Comparison of ENCODE assay signal across 32 cellular contexts in the genomic region with DNA sequence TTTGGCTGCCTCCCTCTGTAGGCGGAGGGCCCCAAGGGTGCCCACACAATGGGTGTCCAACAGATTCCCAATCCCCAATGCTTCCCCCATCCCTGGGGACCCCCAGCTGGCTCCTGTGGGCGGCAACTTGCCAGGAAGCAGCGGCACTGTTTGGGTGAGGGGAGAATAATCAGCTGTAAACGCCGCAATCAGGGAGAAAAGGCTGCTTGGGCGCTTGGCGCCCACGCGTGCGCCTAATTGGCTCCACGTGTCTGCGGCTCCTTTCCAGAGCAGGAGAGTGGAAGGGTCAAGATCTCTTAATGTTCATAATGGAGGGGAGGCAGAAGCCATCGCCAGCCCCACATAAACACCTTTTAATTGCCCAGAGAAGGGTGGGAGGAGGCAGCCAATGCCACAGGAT.
"Had no signal": no experiment of that assay in that cellular context is flagged by ENCODE, and none has a peak within 500 bp of the region (broad histone marks: within the 10 kb centered on the region; RNA-seq: fewer than 3 reads in every experiment).

No MANE protein-coding gene starts in this region.

- H3K36me3 ChIP-seq: ascending aorta, cardiac muscle cell, gastrocnemius medialis, suprapubic skin, tibial artery, WERI-Rb-1 had no signal

- H3K27ac Mint-ChIP-seq: activated naive CD4-positive, alpha-beta T cell treated with anti-CD3 and anti-CD28 coated beads for 36 hours; activated naive CD8-positive, alpha-beta T cell treated with anti-CD3 and anti-CD28 coated beads, Interleukin-2, amount 10 ng/mL, durations not matched to agents 7 days and 5 days; activated T-helper 1 cell treated with anti-CD3 and anti-CD28 coated beads, Interleukin-12 subunit alpha, Interleukin-12 subunit beta, Interleukin-2, Interleukin-4 antibody, amounts not matched to agents 30 ng/mL and 10 ng/mL and 1 ng/mL, durations not matched to agents 14 hours and 24 hours and 36 hours; mesothelial cell of epicardium; naive B cell; T-helper 17 cell had no signal

- H3K4me2 ChIP-seq: hepatocyte had no signal

- H3K9me3 ChIP-seq: ascending aorta, gastrocnemius medialis, suprapubic skin, tibial artery had no signal

- H3K36me3 Mint-ChIP-seq: activated naive CD8-positive, alpha-beta T cell treated with anti-CD3 and anti-CD28 coated beads, Interleukin-2, amount 10 ng/mL, durations not matched to agents 7 days and 5 days; brain; mesothelial cell of epicardium; naive B cell had no signal

- H3K9me3 Mint-ChIP-seq: activated naive CD4-positive, alpha-beta T cell treated with anti-CD3 and anti-CD28 coated beads for 36 hours; activated naive CD8-positive, alpha-beta T cell treated with anti-CD3 and anti-CD28 coated beads, Interleukin-2, amount 10 ng/mL, durations not matched to agents 7 days and 5 days; activated T-helper 1 cell treated with anti-CD3 and anti-CD28 coated beads, Interleukin-12 subunit alpha, Interleukin-12 subunit beta, Interleukin-2, Interleukin-4 antibody, amounts not matched to agents 30 ng/mL and 10 ng/mL and 1 ng/mL, durations not matched to agents 14 hours and 24 hours and 36 hours; brain; effector memory CD8-positive, alpha-beta T cell; mesothelial cell of epicardium; naive B cell; neural crest cell had no signal

- H3K4me3 Mint-ChIP-seq: activated naive CD4-positive, alpha-beta T cell treated with anti-CD3 and anti-CD28 coated beads for 36 hours; activated naive CD8-positive, alpha-beta T cell treated with anti-CD3 and anti-CD28 coated beads, Interleukin-2, amount 10 ng/mL, durations not matched to agents 7 days and 5 days; activated T-helper 1 cell treated with anti-CD3 and anti-CD28 coated beads, Interleukin-12 subunit alpha, Interleukin-12 subunit beta, Interleukin-2, Interleukin-4 antibody, amounts not matched to agents 30 ng/mL and 10 ng/mL and 1 ng/mL, durations not matched to agents 14 hours and 24 hours and 36 hours; brain; mesothelial cell of epicardium; neural crest cell; T-helper 17 cell had no signal

- DNase-seq: activated CD4-positive, alpha-beta T cell treated with anti-CD3 and anti-CD28 coated beads for 48 hours; activated CD4-positive, alpha-beta T cell treated with anti-CD3 and anti-CD28 coated beads, Interleukin-2, amount 50 U/mL, for 48 hours; activated CD8-positive, alpha-beta memory T cell treated with anti-CD3 and anti-CD28 coated beads, Interleukin-2, amount 50 U/mL, for 4 hours; activated effector memory CD4-positive, alpha-beta T cell treated with anti-CD3 and anti-CD28 coated beads, Interleukin-2, amount 50 U/mL, for 16 hours; activated naive CD4-positive, alpha-beta T cell treated with anti-CD3 and anti-CD28 coated beads for 36 hours; activated naive CD8-positive, alpha-beta T cell treated with anti-CD3 and anti-CD28 coated beads, Interleukin-2, amount 10 ng/mL, durations not matched to agents 7 days and 5 days; activated T-cell treated with anti-CD3 and anti-CD28 coated beads, Interleukin-2, amount 50 U/mL, for 1 hour; gastrocnemius medialis; glutamatergic neuron; left cardiac atrium; left ventricle myocardium superior; naive B cell; posterior cingulate gyrus; right cardiac atrium; stimulated activated CD4-positive, alpha-beta T cell treated with anti-CD3 and anti-CD28 coated beads, Interleukin-15, amount 100 ng/mL, for 24 hours; stimulated activated CD4-positive, alpha-beta T cell treated with anti-CD3 and anti-CD28 coated beads, Interleukin-2, amount 100 ng/mL, for 24 hours; stimulated activated naive CD4-positive, alpha-beta T cell; T-helper 17 cell; T1000; tibial artery; WERI-Rb-1 had no signal

- H3K27ac ChIP-seq: ascending aorta, cardiac muscle cell, coronary artery, gastrocnemius medialis, hepatocyte, suprapubic skin, tibial artery, WERI-Rb-1 had no signal

- H2AFZ ChIP-seq: hepatocyte had no signal

- H3K4me3 ChIP-seq: ascending aorta, cardiac muscle cell, coronary artery, gastrocnemius medialis, hepatocyte, suprapubic skin, tibial artery had no signal

- H3K27me3 Mint-ChIP-seq: activated naive CD8-positive, alpha-beta T cell treated with anti-CD3 and anti-CD28 coated beads, Interleukin-2, amount 10 ng/mL, durations not matched to agents 7 days and 5 days; effector memory CD8-positive, alpha-beta T cell had no signal

- H3K4me1 ChIP-seq: ascending aorta, gastrocnemius medialis, suprapubic skin, tibial artery had no signal

- ATAC-seq: activated CD4-positive, CD25-positive, alpha-beta regulatory T cell treated with anti-CD3 and anti-CD28 coated beads, Interleukin-2, amount 50 U/mL, for 24 hours; gastrocnemius medialis; left ventricle myocardium superior; right cardiac atrium; T-helper 17 cell had no signal

- H3K27me3 ChIP-seq: ascending aorta, cardiac muscle cell, gastrocnemius medialis, hepatocyte, suprapubic skin, tibial artery had no signal

- H3K79me2 ChIP-seq: hepatocyte had no signal
